16 cellular contexts compared by ENCODE assay signal in genomic region chr2:20526666-20527065, GRCh38.
DNase-seq lines count a peak whose midpoint lies in the region; FAIRE-seq and TF ChIP-seq lines count a peak whose summit lies in the region.
"Had no signal": no experiment of that assay in that cellular context is flagged by ENCODE, and none has a peak within 500 bp of the region (broad histone marks: within the 10 kb centered on the region; RNA-seq: fewer than 3 reads in every experiment).

No MANE protein-coding gene starts in this region.

- no peak overlapping the region for H3K4ac ChIP-seq in H1 (replicated peaks; ENCODE audit: insufficient read length, low read depth, low read length)

- H2BK5ac ChIP-seq in H1 (ENCODE audit: low read depth, low read length), result no peak overlapping the region

- 72% methylated on average over 4 of the region's 4 CpGs; no CpG with 5 or more reads in 1 of the 2 experiments for WGBS in H1 (ENCODE audit: extremely low coverage in 1 of 2, insufficient coverage in 1 of 2, insufficient read length in 1 of 2, insufficient replicate concordance in 2 of 2, low coverage in 1 of 2, low lambda C conversion rate in 2 of 2, missing lambda C conversion rate in 1 of 2), 2 experiments
- WGBS in sigmoid colon, 2 donors, result 47 to 49% methylated on average over 4 of the region's 4 CpGs

- no peak overlapping the region for H3K18ac ChIP-seq in H1 (ENCODE audit: extremely low read depth, low read length)

- H3K27me3 ChIP-seq in H1 (replicated peaks in 1 of 4; ENCODE audit: control insufficient read depth in 3 of 4, extremely low read depth in 1 of 4, insufficient read depth in 3 of 4, low read length in 3 of 4) (no peaks in the 10 kb centered on the region; a peak in 1 of 7 replicates), sigmoid colon (no peaks in the 10 kb centered on the region)
- H3K27me3 ChIP-seq: ascending aorta, gastroesophageal sphincter had no signal

- CTCF ChIA-PET in H1 (lab: Charles Lee; ENCODE audit: partially characterized antibody), result interaction anchor here (0.8 to 3.7 kb wide), 3 partner anchors 9 to 106 kb away, joined by 3 to 17 read pairs (median 6); no protein-coding TSS in a partner anchor

- no peaks in the 10 kb centered on the region for H3K79me2 ChIP-seq in H1 (ENCODE audit: control insufficient read depth in 1 of 2, insufficient read depth in 2 of 2, low read length in 2 of 2)

- H2AK5ac ChIP-seq in H1 (ENCODE audit: low read depth, low read length), result no peak overlapping the region

- no peak overlapping the region for H2AFZ ChIP-seq in H1 (ENCODE audit: low read length)

- H3K9ac ChIP-seq in H1 (replicated peaks in 1 of 4; ENCODE audit: extremely low read depth in 1 of 4, low read depth in 3 of 4, low read length in 3 of 4), result no peak overlapping the region

- no peak for TF ChIP-seq EP300 in H1 (IDR thresholded peaks at IDR 0.05; ENCODE audit: borderline replicate concordance in 1 of 2, low read depth in 2 of 2, low read length in 2 of 2)
- TF ChIP-seq EP300 in sigmoid colon (IDR thresholded peaks at IDR 0.05), result no peak

- TF ChIP-seq POLR2A in H1 (IDR thresholded peaks at IDR 0.05; ENCODE audit: control extremely low read depth in 1 of 2, low read depth in 2 of 2, low read length in 2 of 2) (no peak), sigmoid colon (IDR thresholded peaks at IDR 0.05) (no peak)

- POLR2A ChIA-PET in H1 (lab: Charles Lee; ENCODE audit: partially characterized antibody), result no interaction called here

- H2BK12ac ChIP-seq in H1 (ENCODE audit: low read depth, low read length), result no peak overlapping the region

- H3K4me2 ChIP-seq in H1 (ENCODE audit: insufficient read depth in 1 of 2, low read depth in 2 of 2, low read length in 2 of 2), result no peak overlapping the region

- H3K27ac ChIP-seq in H1 (ENCODE audit: low read depth, low read length) (no peak overlapping the region), sigmoid colon (peak overlapping the region in 1 of 4 donors; percentile 34)
- H3K27ac ChIP-seq: ascending aorta had no signal

- DNase-seq in DMS79 treated with DMSO at 0.1 percent for 48 hours (lab: John Stamatoyannopoulos, UW), result peak; percentile 56
- peak; percentile 23 for DNase-seq in NCI-H2029 (lab: John Stamatoyannopoulos, UW)
- no peak for DNase-seq in H1 (ENCODE audit: low read depth in 1 of 2, low spot score in 2 of 2)
- peak; percentile 67 for DNase-seq in sigmoid colon
- no peak for DNase-seq in NCI-H1436 treated with DMSO at 0.1 percent for 48 hours (lab: John Stamatoyannopoulos, UW)
- no peak for DNase-seq in 8988T
- DNase-seq in cerebellum (ENCODE audit: low spot score), result no peak
- DNase-seq: activated CD4-positive, alpha-beta T cell treated with anti-CD3 and anti-CD28 coated beads for 36 hours; CD4-positive, alpha-beta memory T cell; effector CD8-positive, alpha-beta T cell; naive B cell; NCI-H187; stimulated activated naive CD4-positive, alpha-beta T cell treated with Interleukin-2 at 50 U/mL for 16 hours had no signal

- no peak overlapping the region for H3K23ac ChIP-seq in H1 (ENCODE audit: insufficient read length)

- no peak overlapping the region for H4K5ac ChIP-seq in H1 (ENCODE audit: insufficient read length, low read depth, low read length)

- TF ChIP-seq CTCF in H1 (IDR thresholded peaks at IDR 0.05; ENCODE audit: control extremely low read depth in 1 of 3, insufficient read depth in 1 of 3, low read depth in 1 of 3, low read length in 3 of 3) (no peak), sigmoid colon (IDR thresholded peaks at IDR 0.05) (no peak)

- H2BK20ac ChIP-seq in H1 (ENCODE audit: low read length), result no peak overlapping the region

- H4K91ac ChIP-seq in H1 (replicated peaks; ENCODE audit: insufficient read length, low read length), result no peak overlapping the region

- TF ChIP-seq RAD21 in H1 (IDR thresholded peaks at IDR 0.05 in 1 of 2, conservative IDR thresholded peaks at IDR 0.05 in 1 of 2; ENCODE audit: low read depth in 2 of 2, low read length in 2 of 2), result no peak

- H3K9me3 ChIP-seq in H1 (ENCODE audit: insufficient read depth in 2 of 2, low read depth in 1 of 2, low read length in 1 of 2) (no peaks in the 10 kb centered on the region), sigmoid colon (no peaks in the 10 kb centered on the region)
- H3K9me3 ChIP-seq: ascending aorta, gastroesophageal sphincter had no signal

- peak overlapping the region; percentile 75; the same call in 1 of the 2 replicates for H4K8ac ChIP-seq in H1 (ENCODE audit: extremely low read depth, insufficient read depth, low read length)

- no peak overlapping the region for H2BK15ac ChIP-seq in H1 (ENCODE audit: low read length)

- no peaks in the 10 kb centered on the region for H3K23me2 ChIP-seq in H1 (ENCODE audit: low read depth, low read length)

- H3K4me3 ChIP-seq in H1 (ENCODE audit: extremely low read depth in 1 of 4, insufficient read depth in 2 of 4, low read depth in 3 of 4, low read length in 4 of 4), result no peak overlapping the region
- no peak overlapping the region for H3K4me3 ChIP-seq in sigmoid colon
- H3K4me3 ChIP-seq: ascending aorta, gastroesophageal sphincter had no signal

- H4K20me1 ChIP-seq in H1 (replicated peaks in 1 of 2; ENCODE audit: control insufficient read depth in 1 of 2, insufficient read depth in 2 of 2, low read length in 2 of 2), result no peaks in the 10 kb centered on the region

- FAIRE-seq in H1 (lab: Jason Lieb, UNC), result no peak
- FAIRE-seq: RCC 7860 had no signal

- no peaks in the 10 kb centered on the region; a peak in 2 of 7 replicates for H3K4me1 ChIP-seq in H1 (replicated peaks in 1 of 4; ENCODE audit: control insufficient read depth in 3 of 4, insufficient read depth in 4 of 4, low read length in 3 of 4)
- H3K4me1 ChIP-seq in sigmoid colon, result peaks cover 0 to 23% (median 21%) of the 10 kb centered on the region in 4 donors

- no peaks in the 10 kb centered on the region for H3K79me1 ChIP-seq in H1 (ENCODE audit: low read depth, low read length)

- H3K56ac ChIP-seq in H1 (replicated peaks; ENCODE audit: insufficient read length, low read depth, low read length), result no peak overlapping the region

- intact Hi-C loops in sigmoid colon (cut with DNase I), result no loop called here

- no peak overlapping the region for H2BK120ac ChIP-seq in H1 (replicated peaks; ENCODE audit: low read depth, low read length)

- H3K36me3 ChIP-seq in H1 (ENCODE audit: control insufficient read depth in 2 of 4, insufficient read depth in 4 of 4, low read length in 3 of 4), result no peaks in the 10 kb centered on the region
- no peaks in the 10 kb centered on the region for H3K36me3 ChIP-seq in sigmoid colon
- H3K36me3 ChIP-seq: ascending aorta, gastroesophageal sphincter had no signal

- no peak overlapping the region for H3K14ac ChIP-seq in H1 (ENCODE audit: insufficient read length)

TF ChIP-seq in H1, 55 proteins besides CTCF, POLR2A, EP300 and RAD21:
- no peak for TF ChIP-seq USF2 (IDR thresholded peaks at IDR 0.05; ENCODE audit: low read length)
- no peak for TF ChIP-seq SIRT6 (IDR thresholded peaks at IDR 0.05; ENCODE audit: low read length)
- TF ChIP-seq YY1 (IDR thresholded peaks at IDR 0.05; ENCODE audit: low read depth, low read length), result no peak
- no peak for TF ChIP-seq NANOG (IDR thresholded peaks at IDR 0.05; ENCODE audit: insufficient read depth, low read depth, low read length, poor library complexity, severe bottlenecking)
- no peak for TF ChIP-seq CTBP2 (IDR thresholded peaks at IDR 0.05; ENCODE audit: borderline replicate concordance, insufficient read depth, insufficient read length, low read length)
- TF ChIP-seq SIX5 (IDR thresholded peaks at IDR 0.05; ENCODE audit: low read depth, low read length), result no peak

Comparison
In these comparisons a context has a peak if more than half of its experiments do, and no peak if none do; other contexts are left out.
1. DNase-seq: peak in DMS79 treated with DMSO at 0.1 percent for 48 hours (single experiment), NCI-H2029 (single experiment) and sigmoid colon (single experiment); none in H1 (0 of 2), NCI-H1436 treated with DMSO at 0.1 percent for 48 hours (single experiment), 8988T (single experiment) and cerebellum (single experiment).